Comparison of ENCODE assay signal across 30 cellular contexts in genomic region chr1:106984801-106985200, GRCh38.
"Had no signal": no experiment of that assay in that cellular context is flagged by ENCODE, and none has a peak within 500 bp of the region (broad histone marks: within the 10 kb centered on the region; RNA-seq: fewer than 3 reads in every experiment).

No MANE protein-coding gene starts in this region.

- H3K4me3 ChIP-seq: ovary, psoas muscle, right lobe of liver, sigmoid colon, stomach, thoracic aorta, thyroid gland, tibial nerve, upper lobe of left lung, vagina had no signal

- H3K9me3 ChIP-seq: neutrophil, ovary, psoas muscle, right lobe of liver, sigmoid colon, stomach, thoracic aorta, thyroid gland, tibial nerve, upper lobe of left lung, vagina had no signal

- H3K4me1 Mint-ChIP-seq: neural crest cell; stimulated activated effector memory CD8-positive, alpha-beta T cell treated with anti-CD3 and anti-CD28 coated beads, Interleukin-12 subunit alpha, Interleukin-12 subunit beta, amount 100 ng/mL, for 72 hours had no signal

- DNase-seq: nephron progenitor cell; nucleus accumbens; ovary; posterior cingulate gyrus; psoas muscle; right cardiac atrium; right lobe of liver; sigmoid colon; small intestine; stimulated activated CD4-positive, alpha-beta T cell treated with anti-CD3 and anti-CD28 coated beads, Interleukin-15, amount 100 ng/mL, for 24 hours; stimulated activated CD4-positive, alpha-beta T cell treated with anti-CD3 and anti-CD28 coated beads, Interleukin-2, amount 100 ng/mL, for 24 hours; stimulated activated CD4-positive, alpha-beta T cell treated with anti-CD3 and anti-CD28 coated beads, Interleukin-2, amount 100 ng/mL, for 48 hours; stimulated activated CD4-positive, alpha-beta T cell treated with anti-CD3 and anti-CD28 coated beads, Interleukin-4, amount 100 ng/mL, for 24 hours; stimulated activated naive B cell treated with anti-CD40 and anti-IgM and Interleukin-4, amounts not matched to agents 10 μg/mL and 1 μg/mL and 100 μg/mL, for 72 hours; stimulated activated naive CD4-positive, alpha-beta T cell treated with Interleukin-2 at 50 U/mL for 16 hours; stomach; thyroid gland; trophoblast cell; upper lobe of left lung had no signal

- H3K27me3 ChIP-seq: neutrophil, ovary, right lobe of liver, sigmoid colon, stomach, thyroid gland, tibial nerve, upper lobe of left lung, vagina had no signal

- H3K27ac Mint-ChIP-seq: natural killer cell treated with Interleukin-12 subunit alpha and Interleukin-12 subunit beta and Interleukin-15 and Interleukin-18, amount 100 ng/mL, for 72 hours; nephron progenitor cell; progenitor cell of endocrine pancreas; stimulated activated effector memory CD8-positive, alpha-beta T cell treated with anti-CD3 and anti-CD28 coated beads, Interleukin-12 subunit alpha, Interleukin-12 subunit beta, amount 100 ng/mL, for 72 hours; stimulated activated naive B cell treated with anti-CD40 and anti-IgM and Interleukin-4, amounts not matched to agents 10 μg/mL and 1 μg/mL and 100 μg/mL, for 72 hours; stimulated activated naive CD8-positive, alpha-beta T cell treated with anti-CD3 and anti-CD28 coated beads, Interleukin-15, Interleukin-2, amounts not matched to agents 100 ng/mL and 50 ng/mL, for 24 hours had no signal

- H3K27me3 Mint-ChIP-seq: natural killer cell treated with Interleukin-12 subunit alpha and Interleukin-12 subunit beta and Interleukin-15 and Interleukin-18, amount 100 ng/mL, for 72 hours; progenitor cell of endocrine pancreas had no signal

- H3K4me1 ChIP-seq: parathyroid adenoma, psoas muscle, right lobe of liver, sigmoid colon, stomach, thyroid gland, tibial nerve, upper lobe of left lung, vagina had no signal

- H3K9me3 Mint-ChIP-seq: nephron progenitor cell; neural crest cell; stimulated activated effector memory CD8-positive, alpha-beta T cell treated with anti-CD3 and anti-CD28 coated beads, Interleukin-12 subunit alpha, Interleukin-12 subunit beta, amount 100 ng/mL, for 72 hours had no signal

- H2AFZ ChIP-seq: parathyroid adenoma had no signal

- H3K36me3 Mint-ChIP-seq: natural killer cell treated with Interleukin-12 subunit alpha and Interleukin-12 subunit beta and Interleukin-15 and Interleukin-18, amount 100 ng/mL, for 72 hours; stimulated activated effector memory CD8-positive, alpha-beta T cell treated with anti-CD3 and anti-CD28 coated beads, Interleukin-12 subunit alpha, Interleukin-12 subunit beta, amount 100 ng/mL, for 72 hours; stimulated activated naive B cell treated with anti-CD40 and anti-IgM and Interleukin-4, amounts not matched to agents 10 μg/mL and 1 μg/mL and 100 μg/mL, for 72 hours had no signal

- H3K9ac ChIP-seq: parathyroid adenoma had no signal

- H3K36me3 ChIP-seq: neutrophil, ovary, right lobe of liver, sigmoid colon, stomach, thoracic aorta, thyroid gland, tibial nerve, upper lobe of left lung, vagina had no signal

- H3K79me2 ChIP-seq: parathyroid adenoma had no signal

- H3K27ac ChIP-seq: neutrophil, ovary, parathyroid adenoma, psoas muscle, right lobe of liver, sigmoid colon, stomach, thoracic aorta, thyroid gland, tibial nerve, upper lobe of left lung, vagina had no signal

- FAIRE-seq: small intestine, urothelium cell line had no signal

- H3K4me3 Mint-ChIP-seq: natural killer cell treated with Interleukin-12 subunit alpha and Interleukin-12 subunit beta and Interleukin-15 and Interleukin-18, amount 100 ng/mL, for 72 hours; nephron progenitor cell; neural crest cell; stimulated activated effector memory CD8-positive, alpha-beta T cell treated with anti-CD3 and anti-CD28 coated beads, Interleukin-12 subunit alpha, Interleukin-12 subunit beta, amount 100 ng/mL, for 72 hours; stimulated activated naive B cell treated with anti-CD40 and anti-IgM and Interleukin-4, amounts not matched to agents 10 μg/mL and 1 μg/mL and 100 μg/mL, for 72 hours; stimulated activated naive CD8-positive, alpha-beta T cell treated with anti-CD3 and anti-CD28 coated beads, Interleukin-15, Interleukin-2, amounts not matched to agents 100 ng/mL and 50 ng/mL, for 24 hours had no signal
